In the genomic region with DNA sequence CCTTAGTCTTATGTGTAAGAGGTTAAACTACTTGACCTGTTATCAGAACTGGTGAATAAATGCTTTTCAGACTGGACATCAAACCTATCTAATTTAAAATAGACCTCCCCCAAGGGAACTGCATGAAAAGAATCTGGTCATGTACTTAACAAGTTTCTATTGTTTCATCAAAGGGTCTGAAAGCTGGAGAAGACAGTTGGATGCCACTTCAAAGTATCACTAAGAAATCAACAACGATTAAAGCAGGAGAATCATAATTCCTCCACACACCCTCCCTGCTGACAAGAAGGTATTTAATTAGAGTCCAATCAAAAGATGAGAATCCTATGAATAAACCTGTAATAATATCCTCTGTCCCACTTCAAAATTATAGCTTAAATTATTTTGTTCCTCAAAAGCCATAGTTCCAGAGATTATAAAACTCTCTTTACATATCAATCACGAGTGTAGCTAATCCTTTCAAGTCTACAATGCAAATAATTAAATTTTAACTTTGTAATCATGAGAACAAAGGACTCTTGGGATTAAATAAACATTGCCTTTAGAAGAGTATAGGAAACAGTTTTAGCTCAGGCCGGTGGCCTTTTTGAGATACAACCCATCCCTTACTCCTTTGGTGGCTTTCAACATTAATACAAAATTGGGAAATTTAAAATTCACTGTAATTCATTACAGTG, we compare ENCODE assay signal across 1 cellular context.
TF ChIP-seq lines count a peak whose summit lies in the region.

No MANE protein-coding gene starts in this region.

TF ChIP-seq in HCT116, 20 proteins besides CTCF, POLR2A, EP300 and RAD21 (continued from another document):
- TF ChIP-seq, protein P1, sequence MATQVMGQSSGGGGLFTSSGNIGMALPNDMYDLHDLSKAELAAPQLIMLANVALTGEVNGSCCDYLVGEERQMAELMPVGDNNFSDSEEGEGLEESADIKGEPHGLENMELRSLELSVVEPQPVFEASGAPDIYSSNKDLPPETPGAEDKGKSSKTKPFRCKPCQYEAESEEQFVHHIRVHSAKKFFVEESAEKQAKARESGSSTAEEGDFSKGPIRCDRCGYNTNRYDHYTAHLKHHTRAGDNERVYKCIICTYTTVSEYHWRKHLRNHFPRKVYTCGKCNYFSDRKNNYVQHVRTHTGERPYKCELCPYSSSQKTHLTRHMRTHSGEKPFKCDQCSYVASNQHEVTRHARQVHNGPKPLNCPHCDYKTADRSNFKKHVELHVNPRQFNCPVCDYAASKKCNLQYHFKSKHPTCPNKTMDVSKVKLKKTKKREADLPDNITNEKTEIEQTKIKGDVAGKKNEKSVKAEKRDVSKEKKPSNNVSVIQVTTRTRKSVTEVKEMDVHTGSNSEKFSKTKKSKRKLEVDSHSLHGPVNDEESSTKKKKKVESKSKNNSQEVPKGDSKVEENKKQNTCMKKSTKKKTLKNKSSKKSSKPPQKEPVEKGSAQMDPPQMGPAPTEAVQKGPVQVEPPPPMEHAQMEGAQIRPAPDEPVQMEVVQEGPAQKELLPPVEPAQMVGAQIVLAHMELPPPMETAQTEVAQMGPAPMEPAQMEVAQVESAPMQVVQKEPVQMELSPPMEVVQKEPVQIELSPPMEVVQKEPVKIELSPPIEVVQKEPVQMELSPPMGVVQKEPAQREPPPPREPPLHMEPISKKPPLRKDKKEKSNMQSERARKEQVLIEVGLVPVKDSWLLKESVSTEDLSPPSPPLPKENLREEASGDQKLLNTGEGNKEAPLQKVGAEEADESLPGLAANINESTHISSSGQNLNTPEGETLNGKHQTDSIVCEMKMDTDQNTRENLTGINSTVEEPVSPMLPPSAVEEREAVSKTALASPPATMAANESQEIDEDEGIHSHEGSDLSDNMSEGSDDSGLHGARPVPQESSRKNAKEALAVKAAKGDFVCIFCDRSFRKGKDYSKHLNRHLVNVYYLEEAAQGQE (IDR thresholded peaks at IDR 0.05; ENCODE audit: low read depth) = no peak
TF ChIP-seq in HCT116: peak in this region for 6.
